In the genomic region with DNA sequence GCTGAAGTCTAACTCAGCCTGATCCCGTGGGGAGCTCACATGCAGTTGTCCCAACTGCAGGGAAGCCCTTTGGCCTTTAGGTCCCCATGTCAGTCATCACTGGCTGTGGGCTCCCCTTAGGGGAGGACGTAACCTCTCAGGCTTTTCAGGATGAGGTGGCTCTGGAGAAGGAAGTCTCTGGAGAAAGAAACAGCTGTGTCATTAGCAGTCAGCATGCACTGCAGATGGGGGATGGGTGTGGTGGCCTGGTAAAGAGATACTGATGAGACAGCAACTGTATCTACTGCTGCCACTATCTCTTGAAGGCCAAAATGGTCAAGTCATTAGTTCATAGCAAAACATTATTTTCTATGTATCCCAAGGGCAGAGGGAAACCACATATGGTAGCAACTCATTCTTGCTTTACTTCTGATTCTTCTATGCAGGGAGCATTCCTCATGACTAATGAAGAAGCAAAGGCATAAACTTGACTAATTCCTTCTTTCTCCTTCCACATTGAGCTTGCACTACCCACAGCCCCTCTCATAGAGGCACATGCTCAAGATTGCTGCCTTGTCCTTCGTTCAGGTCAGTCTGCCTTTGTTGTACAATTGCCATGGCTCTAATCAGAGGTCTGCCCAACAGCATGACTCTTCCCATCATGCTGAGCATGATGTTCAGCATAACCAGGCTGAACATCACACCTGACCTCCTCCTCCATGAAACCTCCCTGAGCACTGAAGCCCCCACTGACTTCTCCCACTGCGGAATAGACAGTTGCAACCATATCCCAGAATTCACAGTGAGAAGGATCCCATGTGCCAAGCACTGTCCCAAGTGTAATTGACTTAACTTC, we compare ENCODE assay signal across 14 cellular contexts. TPM values are rescaled to one million over a fixed set of nuclear protein-coding genes. Genes with fewer than 3 reads are reported as not detected.
DNase-seq lines count a peak whose midpoint lies in the region; ATAC-seq and TF ChIP-seq lines count a peak whose summit lies in the region.
"Had no signal": no experiment of that assay in that cellular context is flagged by ENCODE, and none has a peak within 500 bp of the region (broad histone marks: within the 10 kb centered on the region; RNA-seq: fewer than 3 reads in every experiment).

No MANE protein-coding gene starts in this region.

- DNase-seq in Right ventricle myocardium superior (peak; percentile 41), left ventricle myocardium inferior (no peak), NCI-H510A treated with DMSO at 0.1 percent for 48 hours (lab: John Stamatoyannopoulos, UW) (peak; percentile 44), erythroblast (lab: John Stamatoyannopoulos, UW) (peak; percentile 92 to 93), gastrocnemius medialis (no peak), glomerular visceral epithelial cell (ENCODE audit: extremely low spot score) (no peak), dermis blood vessel endothelial cell (no peak)
- DNase-seq: BE2C; naive B cell; NCI-H1436 treated with DMSO at 0.1 percent for 48 hours; NK-92 treated with Interleukin-12 subunit alpha and Interleukin-12 subunit beta, amount 100 ng/mL, for 24 hours; SK-N-SH had no signal

- ATAC-seq in Right ventricle myocardium superior (ENCODE audit: poor library complexity) (no peak), gastrocnemius medialis (no peak), GM18511 (IDR thresholded peaks at IDR 0.05; ENCODE audit: unreplicated experiment) (no peak)

- H3K9me3 ChIP-seq in left ventricle myocardium inferior (replicated peaks) (peaks cover 26% of the 10 kb centered on the region), gastrocnemius medialis (no peaks in the 10 kb centered on the region)
- H3K9me3 ChIP-seq: BE2C, vagina had no signal

- H3K27ac ChIP-seq in left ventricle myocardium inferior (replicated peaks) (no peak overlapping the region), gastrocnemius medialis (no peak overlapping the region)
- H3K27ac ChIP-seq: vagina had no signal

- TF ChIP-seq CTCF in left ventricle myocardium inferior (IDR thresholded peaks at IDR 0.05; ENCODE audit: borderline replicate concordance) = no peak
- TF ChIP-seq CTCF in gastrocnemius medialis (IDR thresholded peaks at IDR 0.05 in 4 of 5, conservative IDR thresholded peaks at IDR 0.05 in 1 of 5) = no peak

- peaks cover 61% of the 10 kb centered on the region for H3K27me3 ChIP-seq in left ventricle myocardium inferior (ENCODE audit: low read depth)
- H3K27me3 ChIP-seq in gastrocnemius medialis = no peaks in the 10 kb centered on the region
- H3K27me3 ChIP-seq: BE2C, vagina had no signal

- H3K36me3 ChIP-seq in left ventricle myocardium inferior (no peaks in the 10 kb centered on the region), gastrocnemius medialis (no peaks in the 10 kb centered on the region)
- H3K36me3 ChIP-seq: BE2C, vagina had no signal

- H3K4me1 ChIP-seq in left ventricle myocardium inferior = no peaks in the 10 kb centered on the region
- H3K4me1 ChIP-seq in gastrocnemius medialis = no peaks in the 10 kb centered on the region
- H3K4me1 ChIP-seq: BE2C, vagina had no signal

- intact Hi-C loops in Right ventricle myocardium superior (cut with DNase I) = no loop called here
- intact Hi-C loops in left ventricle myocardium inferior (cut with micrococcal nuclease) = no loop called here
- intact Hi-C loops in gastrocnemius medialis (cut with DNase I; ENCODE audit: low total_unique reads) = no loop called here

- H3K4me3 ChIP-seq in left ventricle myocardium inferior (no peak overlapping the region), gastrocnemius medialis (no peak overlapping the region)
- H3K4me3 ChIP-seq: vagina had no signal

- in situ Hi-C loops in gastrocnemius medialis (cut with MboI; ENCODE audit: low sequenced_read_pairs in 4 of 4) = no loop called here

- TF ChIP-seq POLR2A in erythroblast (IDR thresholded peaks at IDR 0.05; ENCODE audit: low read length) (no peak), gastrocnemius medialis (IDR thresholded peaks at IDR 0.05) (no peak)

RNA-seq across cellular contexts. Expression of gene TMEM158, which starts 47.8 kb away (rescaled TPM):
- 0.48 TPM for total RNA-seq in Right ventricle myocardium superior
- total RNA-seq in left ventricle myocardium inferior = 0.60 TPM
- 1 to 10 TPM in 2 of 4 donors, under 1 TPM in 2; 0.31 to 3.8 (median 1.1) TPM for total RNA-seq in gastrocnemius medialis
- total RNA-seq in dermis blood vessel endothelial cell = 0.85 and 2.7 TPM in 2 replicates

Comparison
In these comparisons a context has a peak if more than half of its experiments do, and no peak if none do; other contexts are left out.
1. DNase-seq: peak in Right ventricle myocardium superior (single experiment), NCI-H510A treated with DMSO at 0.1 percent for 48 hours (single experiment) and erythroblast (2 of 2); none in left ventricle myocardium inferior (single experiment), gastrocnemius medialis (0 of 2), glomerular visceral epithelial cell (single experiment) and dermis blood vessel endothelial cell (single experiment).